In the genomic region with DNA sequence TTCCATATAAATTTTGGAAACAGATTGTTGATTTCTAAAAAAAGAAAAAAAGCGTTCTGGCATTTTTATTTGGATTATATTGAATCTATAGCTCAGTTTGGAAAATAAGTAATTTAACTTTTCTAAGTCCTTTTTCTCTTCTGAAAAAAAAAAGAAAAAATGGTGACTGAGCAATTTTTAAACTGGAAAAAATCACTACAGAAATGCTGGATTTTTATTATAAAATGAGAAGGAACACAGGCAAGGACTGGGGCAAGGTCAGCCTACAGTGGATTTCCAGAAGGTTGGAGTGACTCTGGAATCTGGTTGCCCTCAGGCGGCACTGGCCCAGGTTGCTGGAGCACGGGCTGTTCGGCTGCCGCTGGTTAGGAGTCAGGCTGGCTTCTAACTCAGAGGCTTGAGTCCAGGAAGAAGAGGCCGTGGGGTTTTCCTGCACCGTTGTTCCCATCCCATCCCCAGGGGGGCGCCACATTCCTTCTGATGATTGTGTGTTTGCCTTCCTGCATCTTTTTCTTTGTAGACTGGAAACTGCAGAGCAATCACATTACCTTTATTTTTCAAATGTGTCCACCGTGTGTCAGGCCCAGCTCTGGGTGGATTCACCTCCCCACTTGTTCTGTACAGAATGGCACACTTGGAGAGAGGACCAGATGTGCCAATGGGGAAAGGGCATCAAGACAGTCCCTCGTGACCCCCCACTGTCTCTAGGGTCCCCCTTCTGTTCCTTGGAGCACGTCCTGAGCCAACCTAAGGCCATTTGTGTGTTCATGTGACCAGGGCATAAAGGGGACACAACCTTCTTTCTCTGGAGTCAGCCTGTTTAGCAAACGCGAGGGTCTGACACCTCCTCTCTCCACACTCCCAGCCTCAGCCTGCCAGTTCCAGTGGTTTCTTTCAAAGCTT, we compare ENCODE assay signal across 9 cellular contexts. TPM values are rescaled to one million over a fixed set of nuclear protein-coding genes. Genes with fewer than 3 reads are reported as not detected.
DNase-seq lines count a peak whose midpoint lies in the region; ATAC-seq lines count a peak whose summit lies in the region.
"Had no signal": no experiment of that assay in that cellular context is flagged by ENCODE, and none has a peak within 500 bp of the region (broad histone marks: within the 10 kb centered on the region; RNA-seq: fewer than 3 reads in every experiment).

No MANE protein-coding gene starts in this region.

- H3K23ac ChIP-seq in mesenchymal stem cell (ENCODE audit: low read length in 2 of 2): no peak overlapping the region

- H3K36me3 Mint-ChIP-seq in stimulated activated memory B cell treated with anti-CD40 and anti-IgM and Interleukin-4, amounts not matched to agents 10 μg/mL and 1 μg/mL and 100 μg/mL, for 72 hours: no peaks in the 10 kb centered on the region

- H4K8ac ChIP-seq in mesenchymal stem cell (ENCODE audit: low read length): peak overlapping the region; percentile 73

- no peak overlapping the region for H3K4ac ChIP-seq in mesenchymal stem cell (ENCODE audit: low read depth in 1 of 2, low read length in 2 of 2)

- H3K36me3 ChIP-seq in mesenchymal stem cell (ENCODE audit: control insufficient read depth in 1 of 2, insufficient read depth in 2 of 2, low read depth in 1 of 2, low read length in 2 of 2): no peaks in the 10 kb centered on the region

- H3K79me1 ChIP-seq in mesenchymal stem cell (replicated peaks; ENCODE audit: low read length, poor library complexity, severe bottlenecking): no peaks in the 10 kb centered on the region

- H3K27me3 Mint-ChIP-seq in stimulated activated memory B cell treated with anti-CD40 and anti-IgM and Interleukin-4, amounts not matched to agents 10 μg/mL and 1 μg/mL and 100 μg/mL, for 72 hours: peaks cover 23% of the 10 kb centered on the region

- no peak overlapping the region for H2BK120ac ChIP-seq in mesenchymal stem cell (ENCODE audit: low read depth, low read length)

- no peak overlapping the region for H2BK12ac ChIP-seq in mesenchymal stem cell (ENCODE audit: low read length in 2 of 2)

- no peak overlapping the region for H2AK5ac ChIP-seq in mesenchymal stem cell (ENCODE audit: low read length, severe bottlenecking)

- H3K27me3 ChIP-seq in mesenchymal stem cell (ENCODE audit: control insufficient read depth in 1 of 2, insufficient read depth in 1 of 2, low read length in 2 of 2): peaks cover 50 to 52% of the 10 kb centered on the region in 2 experiments

- H3K27ac Mint-ChIP-seq in stimulated activated memory B cell treated with anti-CD40 and anti-IgM and Interleukin-4, amounts not matched to agents 10 μg/mL and 1 μg/mL and 100 μg/mL, for 72 hours: no peak overlapping the region

- DNase-seq in NCI-H524 (lab: John Stamatoyannopoulos, UW): peak; percentile 75 to 85
- no peak for DNase-seq in NCI-H524 treated with DMSO at 0.1 percent for 48 hours (lab: John Stamatoyannopoulos, UW)
- DNase-seq in NCI-H1694 treated with DMSO at 0.1 percent for 48 hours (lab: John Stamatoyannopoulos, UW): peak; percentile 58
- DNase-seq in activated CD4-positive, CD25-positive, alpha-beta regulatory T cell treated with anti-CD3 and anti-CD28 coated beads, Interleukin-2, amount 50 U/mL, for 72 hours: peak; percentile 57
- peak; percentile 38 for DNase-seq in dedifferentiated amniotic fluid mesenchymal stem cell (ENCODE audit: extremely low spot score)
- DNase-seq in mesenchymal stem cell: peak; percentile 67
- DNase-seq in NCI-H2171 (lab: John Stamatoyannopoulos, UW): no peak

- H2BK5ac ChIP-seq in mesenchymal stem cell (ENCODE audit: low read depth, low read length, poor library complexity, severe bottlenecking): no peak overlapping the region

- H3K4me1 Mint-ChIP-seq in stimulated activated memory B cell treated with anti-CD40 and anti-IgM and Interleukin-4, amounts not matched to agents 10 μg/mL and 1 μg/mL and 100 μg/mL, for 72 hours: peaks cover 9% of the 10 kb centered on the region

- H3K18ac ChIP-seq in mesenchymal stem cell (ENCODE audit: low read depth in 1 of 2, low read length in 2 of 2): no peak overlapping the region

- no peak overlapping the region for H3K27ac ChIP-seq in mesenchymal stem cell (ENCODE audit: low read length, poor library complexity, severe bottlenecking)
- H3K27ac ChIP-seq: epithelial cell of prostate had no signal

- no peak overlapping the region for H4K91ac ChIP-seq in mesenchymal stem cell (ENCODE audit: low read length)

- H3K4me3 Mint-ChIP-seq in stimulated activated memory B cell treated with anti-CD40 and anti-IgM and Interleukin-4, amounts not matched to agents 10 μg/mL and 1 μg/mL and 100 μg/mL, for 72 hours: no peak overlapping the region

- peak overlapping the region; percentile 73 for H3K9ac ChIP-seq in mesenchymal stem cell (ENCODE audit: low read length)

- peak; percentile 24 for ATAC-seq in stimulated activated memory B cell treated with anti-CD40 and anti-IgM and Interleukin-4, amounts not matched to agents 10 μg/mL and 1 μg/mL and 100 μg/mL, for 72 hours

- no peak overlapping the region for H3K14ac ChIP-seq in mesenchymal stem cell (ENCODE audit: low read length in 2 of 2)

- H2AFZ ChIP-seq in mesenchymal stem cell (ENCODE audit: low read depth, low read length): no peak overlapping the region

- WGBS in mesenchymal stem cell: 19% methylated on average over 12 of the region's 13 CpGs

- no peaks in the 10 kb centered on the region for H3K9me3 ChIP-seq in mesenchymal stem cell (ENCODE audit: control insufficient read depth, low read length)

- H3K4me2 ChIP-seq in mesenchymal stem cell (ENCODE audit: low read length, poor library complexity, severe bottlenecking): no peak overlapping the region

- H2BK15ac ChIP-seq in mesenchymal stem cell (ENCODE audit: low read depth, poor library complexity, severe bottlenecking): no peak overlapping the region

- no peaks in the 10 kb centered on the region for H3K4me1 ChIP-seq in mesenchymal stem cell (ENCODE audit: control insufficient read depth, insufficient read depth, low read depth, low read length)

- no peak overlapping the region for H3K4me3 ChIP-seq in mesenchymal stem cell (ENCODE audit: insufficient read depth in 1 of 2, low read depth in 1 of 2, low read length in 2 of 2)

- H3K9me3 Mint-ChIP-seq in stimulated activated memory B cell treated with anti-CD40 and anti-IgM and Interleukin-4, amounts not matched to agents 10 μg/mL and 1 μg/mL and 100 μg/mL, for 72 hours: no peaks in the 10 kb centered on the region

RNA-seq across cellular contexts. Expression of gene GTF3A, which starts 44.5 kb away (rescaled TPM):
- polyA plus RNA-seq in mesenchymal stem cell (2013, experiment 1 of 2): 106 TPM
- polyA plus RNA-seq in mesenchymal stem cell (2013, experiment 2 of 2): 107 TPM

Comparison
In these comparisons a context has a peak if more than half of its experiments do, and no peak if none do; other contexts are left out.
1. DNase-seq: peak in NCI-H524 (2 of 2), NCI-H1694 treated with DMSO at 0.1 percent for 48 hours (single experiment), activated CD4-positive, CD25-positive, alpha-beta regulatory T cell treated with anti-CD3 and anti-CD28 coated beads, Interleukin-2, amount 50 U/mL, for 72 hours (single experiment), dedifferentiated amniotic fluid mesenchymal stem cell (single experiment) and mesenchymal stem cell (single experiment); none in NCI-H524 treated with DMSO at 0.1 percent for 48 hours (single experiment) and NCI-H2171 (single experiment).